In the genomic region with DNA sequence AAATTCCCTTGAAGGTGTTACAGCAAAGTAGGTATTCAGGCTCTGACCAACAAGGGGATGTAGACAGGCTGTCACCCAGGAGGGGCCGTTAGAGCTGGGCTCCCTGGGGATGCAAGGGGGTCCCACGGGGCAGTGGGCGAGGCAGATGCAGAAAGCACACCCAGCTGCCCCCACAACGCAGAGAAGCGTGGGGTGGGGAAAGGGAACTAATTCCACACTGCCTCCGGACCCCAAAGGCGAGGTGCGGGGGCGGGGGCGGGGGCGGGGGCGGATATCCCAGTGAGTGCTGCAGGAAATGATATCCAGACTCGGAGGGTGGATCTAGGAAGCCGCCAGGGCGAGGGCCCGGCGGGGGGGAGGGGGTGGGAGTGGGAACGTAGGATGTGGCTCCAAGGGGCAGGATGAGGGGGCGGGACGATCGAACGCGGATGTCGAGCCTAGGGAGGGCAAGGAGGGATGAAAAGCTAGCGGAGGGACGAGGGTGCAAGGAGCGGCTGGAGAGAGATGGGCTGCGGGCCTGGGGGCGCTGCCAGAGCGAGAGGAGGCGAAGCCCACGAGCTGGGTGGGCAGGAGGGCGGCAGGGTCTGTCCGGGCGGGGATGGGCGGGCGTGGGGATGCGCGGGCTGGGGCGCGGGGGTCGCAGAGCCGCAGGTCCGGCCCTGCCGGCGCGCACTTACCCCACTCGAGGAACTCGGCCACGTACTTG, we compare ENCODE assay signal across 1 cellular context.
TF ChIP-seq lines count a peak whose summit lies in the region.

No MANE protein-coding gene starts in this region.

TF ChIP-seq in HEK293, 187 proteins besides CTCF, POLR2A, EP300 and RAD21 (continued from another document and continues in another):
- TF ChIP-seq, protein P1, sequence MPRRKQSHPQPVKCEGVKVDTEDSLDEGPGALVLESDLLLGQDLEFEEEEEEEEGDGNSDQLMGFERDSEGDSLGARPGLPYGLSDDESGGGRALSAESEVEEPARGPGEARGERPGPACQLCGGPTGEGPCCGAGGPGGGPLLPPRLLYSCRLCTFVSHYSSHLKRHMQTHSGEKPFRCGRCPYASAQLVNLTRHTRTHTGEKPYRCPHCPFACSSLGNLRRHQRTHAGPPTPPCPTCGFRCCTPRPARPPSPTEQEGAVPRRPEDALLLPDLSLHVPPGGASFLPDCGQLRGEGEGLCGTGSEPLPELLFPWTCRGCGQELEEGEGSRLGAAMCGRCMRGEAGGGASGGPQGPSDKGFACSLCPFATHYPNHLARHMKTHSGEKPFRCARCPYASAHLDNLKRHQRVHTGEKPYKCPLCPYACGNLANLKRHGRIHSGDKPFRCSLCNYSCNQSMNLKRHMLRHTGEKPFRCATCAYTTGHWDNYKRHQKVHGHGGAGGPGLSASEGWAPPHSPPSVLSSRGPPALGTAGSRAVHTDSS (tag by site-specific recombination; IDR thresholded peaks at IDR 0.05): no peak
- TF ChIP-seq ZNF585B (tag by site-specific recombination; IDR thresholded peaks at IDR 0.05) (no peak), RBAK (tag by site-specific recombination; IDR thresholded peaks at IDR 0.05) (no peak), ZNF37A (tag by site-specific recombination; IDR thresholded peaks at IDR 0.05) (no peak), ZNF776 (tag by site-specific recombination; IDR thresholded peaks at IDR 0.05; ENCODE audit: borderline replicate concordance) (no peak), ZNF335 (tag by site-specific recombination; conservative IDR thresholded peaks at IDR 0.05) (no peak; the same call in none of the 2 replicates), ZNF26 (tag by site-specific recombination; IDR thresholded peaks at IDR 0.05) (no peak), KLF8 (tag by site-specific recombination; IDR thresholded peaks at IDR 0.05) (peak; percentile 73), ZNF510 (tag by site-specific recombination; IDR thresholded peaks at IDR 0.05; ENCODE audit: insufficient replicate concordance) (no peak), ZNF433 (tag by site-specific recombination; IDR thresholded peaks at IDR 0.05; ENCODE audit: low read depth) (no peak), PRDM4 (tag by site-specific recombination; IDR thresholded peaks at IDR 0.05) (no peak), ZNF202 (tag by site-specific recombination; IDR thresholded peaks at IDR 0.05; ENCODE audit: borderline replicate concordance) (no peak), SP3 (tag by site-specific recombination; IDR thresholded peaks at IDR 0.05) (peak; percentile 78), SP7 (tag by site-specific recombination; IDR thresholded peaks at IDR 0.05) (0 out of 2 replicates have a peak, but pooled peaks have one; percentile 20), ZNF423 (tag by site-specific recombination; IDR thresholded peaks at IDR 0.05) (peak; percentile 48; the same call in 1 of the 2 replicates), KLF1 (tag by site-specific recombination; IDR thresholded peaks at IDR 0.05) (peak; percentile 63), ZNF362 (tag by site-specific recombination; IDR thresholded peaks at IDR 0.05) (no peak), ZBTB48 (tag by site-specific recombination; IDR thresholded peaks at IDR 0.05) (no peak), ZNF324 (tag by site-specific recombination; IDR thresholded peaks at IDR 0.05) (no peak), SETDB1 (IDR thresholded peaks at IDR 0.05; ENCODE audit: insufficient read length, low read length) (no peak), ZNF426 (tag by site-specific recombination; IDR thresholded peaks at IDR 0.05) (no peak), ZNF626 (tag by site-specific recombination; IDR thresholded peaks at IDR 0.05) (no peak), YY2 (tag by site-specific recombination; IDR thresholded peaks at IDR 0.05) (no peak), ZNF133 (tag by site-specific recombination; IDR thresholded peaks at IDR 0.05) (no peak), ZNF248 (tag by site-specific recombination; IDR thresholded peaks at IDR 0.05) (no peak), ZNF223 (tag by site-specific recombination; IDR thresholded peaks at IDR 0.05) (no peak), ZBTB26 (tag by site-specific recombination; optimal IDR thresholded peaks at IDR 0.05) (no peak), ZNF514 (tag by site-specific recombination; IDR thresholded peaks at IDR 0.05) (no peak), KLF16 (tag by site-specific recombination; IDR thresholded peaks at IDR 0.05) (0 out of 2 replicates have a peak, but pooled peaks have one; percentile 58), ZNF529 (tag by site-specific recombination; IDR thresholded peaks at IDR 0.05; ENCODE audit: insufficient replicate concordance) (no peak), SALL2 (tag by site-specific recombination; IDR thresholded peaks at IDR 0.05; ENCODE audit: borderline replicate concordance) (no peak)
- TF ChIP-seq, protein P2, sequence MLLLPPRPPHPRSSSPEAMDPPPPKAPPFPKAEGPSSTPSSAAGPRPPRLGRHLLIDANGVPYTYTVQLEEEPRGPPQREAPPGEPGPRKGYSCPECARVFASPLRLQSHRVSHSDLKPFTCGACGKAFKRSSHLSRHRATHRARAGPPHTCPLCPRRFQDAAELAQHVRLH (tag by site-specific recombination; IDR thresholded peaks at IDR 0.05): no peak
- TF ChIP-seq, protein P3, sequence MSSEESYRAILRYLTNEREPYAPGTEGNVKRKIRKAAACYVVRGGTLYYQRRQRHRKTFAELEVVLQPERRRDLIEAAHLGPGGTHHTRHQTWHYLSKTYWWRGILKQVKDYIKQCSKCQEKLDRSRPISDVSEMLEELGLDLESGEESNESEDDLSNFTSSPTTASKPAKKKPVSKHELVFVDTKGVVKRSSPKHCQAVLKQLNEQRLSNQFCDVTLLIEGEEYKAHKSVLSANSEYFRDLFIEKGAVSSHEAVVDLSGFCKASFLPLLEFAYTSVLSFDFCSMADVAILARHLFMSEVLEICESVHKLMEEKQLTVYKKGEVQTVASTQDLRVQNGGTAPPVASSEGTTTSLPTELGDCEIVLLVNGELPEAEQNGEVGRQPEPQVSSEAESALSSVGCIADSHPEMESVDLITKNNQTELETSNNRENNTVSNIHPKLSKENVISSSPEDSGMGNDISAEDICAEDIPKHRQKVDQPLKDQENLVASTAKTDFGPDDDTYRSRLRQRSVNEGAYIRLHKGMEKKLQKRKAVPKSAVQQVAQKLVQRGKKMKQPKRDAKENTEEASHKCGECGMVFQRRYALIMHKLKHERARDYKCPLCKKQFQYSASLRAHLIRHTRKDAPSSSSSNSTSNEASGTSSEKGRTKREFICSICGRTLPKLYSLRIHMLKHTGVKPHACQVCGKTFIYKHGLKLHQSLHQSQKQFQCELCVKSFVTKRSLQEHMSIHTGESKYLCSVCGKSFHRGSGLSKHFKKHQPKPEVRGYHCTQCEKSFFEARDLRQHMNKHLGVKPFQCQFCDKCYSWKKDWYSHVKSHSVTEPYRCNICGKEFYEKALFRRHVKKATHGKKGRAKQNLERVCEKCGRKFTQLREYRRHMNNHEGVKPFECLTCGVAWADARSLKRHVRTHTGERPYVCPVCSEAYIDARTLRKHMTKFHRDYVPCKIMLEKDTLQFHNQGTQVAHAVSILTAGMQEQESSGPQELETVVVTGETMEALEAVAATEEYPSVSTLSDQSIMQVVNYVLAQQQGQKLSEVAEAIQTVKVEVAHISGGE (tag by site-specific recombination; conservative IDR thresholded peaks at IDR 0.05; ENCODE audit: low read depth): peak; percentile 65
- TF ChIP-seq, protein P4, sequence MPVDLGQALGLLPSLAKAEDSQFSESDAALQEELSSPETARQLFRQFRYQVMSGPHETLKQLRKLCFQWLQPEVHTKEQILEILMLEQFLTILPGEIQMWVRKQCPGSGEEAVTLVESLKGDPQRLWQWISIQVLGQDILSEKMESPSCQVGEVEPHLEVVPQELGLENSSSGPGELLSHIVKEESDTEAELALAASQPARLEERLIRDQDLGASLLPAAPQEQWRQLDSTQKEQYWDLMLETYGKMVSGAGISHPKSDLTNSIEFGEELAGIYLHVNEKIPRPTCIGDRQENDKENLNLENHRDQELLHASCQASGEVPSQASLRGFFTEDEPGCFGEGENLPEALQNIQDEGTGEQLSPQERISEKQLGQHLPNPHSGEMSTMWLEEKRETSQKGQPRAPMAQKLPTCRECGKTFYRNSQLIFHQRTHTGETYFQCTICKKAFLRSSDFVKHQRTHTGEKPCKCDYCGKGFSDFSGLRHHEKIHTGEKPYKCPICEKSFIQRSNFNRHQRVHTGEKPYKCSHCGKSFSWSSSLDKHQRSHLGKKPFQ (tag by site-specific recombination; IDR thresholded peaks at IDR 0.05): no peak
- TF ChIP-seq, protein P5, sequence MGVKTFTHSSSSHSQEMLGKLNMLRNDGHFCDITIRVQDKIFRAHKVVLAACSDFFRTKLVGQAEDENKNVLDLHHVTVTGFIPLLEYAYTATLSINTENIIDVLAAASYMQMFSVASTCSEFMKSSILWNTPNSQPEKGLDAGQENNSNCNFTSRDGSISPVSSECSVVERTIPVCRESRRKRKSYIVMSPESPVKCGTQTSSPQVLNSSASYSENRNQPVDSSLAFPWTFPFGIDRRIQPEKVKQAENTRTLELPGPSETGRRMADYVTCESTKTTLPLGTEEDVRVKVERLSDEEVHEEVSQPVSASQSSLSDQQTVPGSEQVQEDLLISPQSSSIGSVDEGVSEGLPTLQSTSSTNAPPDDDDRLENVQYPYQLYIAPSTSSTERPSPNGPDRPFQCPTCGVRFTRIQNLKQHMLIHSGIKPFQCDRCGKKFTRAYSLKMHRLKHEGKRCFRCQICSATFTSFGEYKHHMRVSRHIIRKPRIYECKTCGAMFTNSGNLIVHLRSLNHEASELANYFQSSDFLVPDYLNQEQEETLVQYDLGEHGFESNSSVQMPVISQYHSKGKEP (tag by site-specific recombination; IDR thresholded peaks at IDR 0.05): no peak
- TF ChIP-seq, protein P6, sequence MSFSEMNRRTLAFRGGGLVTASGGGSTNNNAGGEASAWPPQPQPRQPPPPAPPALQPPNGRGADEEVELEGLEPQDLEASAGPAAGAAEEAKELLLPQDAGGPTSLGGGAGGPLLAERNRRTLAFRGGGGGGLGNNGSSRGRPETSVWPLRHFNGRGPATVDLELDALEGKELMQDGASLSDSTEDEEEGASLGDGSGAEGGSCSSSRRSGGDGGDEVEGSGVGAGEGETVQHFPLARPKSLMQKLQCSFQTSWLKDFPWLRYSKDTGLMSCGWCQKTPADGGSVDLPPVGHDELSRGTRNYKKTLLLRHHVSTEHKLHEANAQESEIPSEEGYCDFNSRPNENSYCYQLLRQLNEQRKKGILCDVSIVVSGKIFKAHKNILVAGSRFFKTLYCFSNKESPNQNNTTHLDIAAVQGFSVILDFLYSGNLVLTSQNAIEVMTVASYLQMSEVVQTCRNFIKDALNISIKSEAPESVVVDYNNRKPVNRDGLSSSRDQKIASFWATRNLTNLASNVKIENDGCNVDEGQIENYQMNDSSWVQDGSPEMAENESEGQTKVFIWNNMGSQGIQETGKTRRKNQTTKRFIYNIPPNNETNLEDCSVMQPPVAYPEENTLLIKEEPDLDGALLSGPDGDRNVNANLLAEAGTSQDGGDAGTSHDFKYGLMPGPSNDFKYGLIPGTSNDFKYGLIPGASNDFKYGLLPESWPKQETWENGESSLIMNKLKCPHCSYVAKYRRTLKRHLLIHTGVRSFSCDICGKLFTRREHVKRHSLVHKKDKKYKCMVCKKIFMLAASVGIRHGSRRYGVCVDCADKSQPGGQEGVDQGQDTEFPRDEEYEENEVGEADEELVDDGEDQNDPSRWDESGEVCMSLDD (tag by site-specific recombination; IDR thresholded peaks at IDR 0.05): no peak
